16 cellular contexts compared by ENCODE assay signal in the genomic region with DNA sequence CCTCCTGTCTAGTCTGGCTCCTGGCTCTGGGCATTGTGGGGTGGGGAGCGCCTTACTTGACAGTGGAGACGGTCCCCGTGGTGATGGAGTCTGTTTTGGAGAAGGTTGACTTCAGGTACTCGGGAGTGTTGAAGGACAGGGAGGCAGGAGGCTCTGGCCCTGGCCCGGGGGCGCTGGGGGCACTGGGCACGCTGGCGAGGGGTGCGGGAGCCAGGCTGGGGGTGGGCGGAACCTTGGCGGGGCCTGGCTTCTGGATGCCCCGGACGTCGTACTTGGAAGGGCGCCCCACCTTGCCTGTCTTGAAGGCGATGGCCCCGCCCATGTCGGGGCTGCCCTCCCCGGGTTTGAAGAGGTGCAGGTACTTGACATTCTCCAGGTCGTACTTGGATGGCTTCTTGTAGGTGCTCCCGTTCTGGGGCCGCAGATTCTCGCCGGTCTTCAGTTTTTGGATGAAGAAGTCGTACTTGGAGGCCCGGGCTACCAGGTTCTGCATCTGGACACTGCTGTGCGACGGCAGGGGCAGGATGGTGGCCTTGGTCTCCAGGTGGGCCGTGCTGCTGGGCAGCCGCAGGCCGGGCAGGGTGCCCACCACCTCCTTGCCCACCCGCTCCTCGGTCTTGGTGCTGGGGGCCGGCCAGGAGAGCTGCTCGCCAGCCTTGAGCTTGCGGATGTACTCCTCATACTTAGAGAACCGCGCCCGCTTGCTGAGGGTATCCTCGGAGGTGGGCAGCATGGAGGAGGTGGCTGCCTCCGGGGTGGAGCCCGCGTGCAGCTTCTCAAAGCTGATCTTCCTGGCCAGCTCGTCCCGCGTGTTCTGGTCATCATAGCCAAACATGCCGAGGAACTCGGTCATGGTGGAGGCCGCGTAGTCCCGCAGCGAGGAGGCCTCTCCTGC.
DNase-seq lines count a peak whose midpoint lies in the region; ATAC-seq and TF ChIP-seq lines count a peak whose summit lies in the region.
"Had no signal": no experiment of that assay in that cellular context is flagged by ENCODE, and none has a peak within 500 bp of the region (broad histone marks: within the 10 kb centered on the region; RNA-seq: fewer than 3 reads in every experiment).

No MANE protein-coding gene starts in this region.

- H3K36me3 ChIP-seq in HEK293 (ENCODE audit: control insufficient read depth in 2 of 2, insufficient read depth in 1 of 2, low read length in 2 of 2) (peaks cover 0 to 33% of the 10 kb centered on the region in 2 experiments; a peak in 1 of 3 replicates), left lung (peaks cover 0 to 65% of the 10 kb centered on the region in 2 donors), muscle layer of colon (ENCODE audit: insufficient read depth, low read length) (peaks cover 11% of the 10 kb centered on the region), stomach smooth muscle (ENCODE audit: control insufficient read depth in 2 of 2, insufficient read depth in 2 of 2, low read length in 2 of 2) (peaks cover 6 to 10% of the 10 kb centered on the region in 2 donors)

- H3K9ac ChIP-seq in muscle layer of colon (ENCODE audit: low read length) (no peak overlapping the region), stomach smooth muscle (ENCODE audit: low read length in 2 of 2) (no peak overlapping the region)
- H3K9ac ChIP-seq: BLaER1 had no signal

- POLR2A ChIA-PET in HEK293 (lab: Yijun Ruan, JAX) = no interaction called here

- TF ChIP-seq CTCF in HEK293 (tag by site-specific recombination; IDR thresholded peaks at IDR 0.05) = no peak
- TF ChIP-seq CTCF in left lung (IDR thresholded peaks at IDR 0.05) = no peak

- H3K4me3 ChIP-seq in HEK293 (ENCODE audit: low read depth, low read length) (no peak overlapping the region), left lung (no peak overlapping the region), muscle layer of colon (ENCODE audit: low read depth in 1 of 2, low read length in 2 of 2) (no peak overlapping the region), stomach smooth muscle (ENCODE audit: low read length in 2 of 2) (no peak overlapping the region)
- H3K4me3 ChIP-seq: BLaER1 had no signal

- H3K27me3 ChIP-seq in left lung (no peaks in the 10 kb centered on the region), muscle layer of colon (ENCODE audit: control insufficient read depth in 1 of 2, insufficient read depth in 2 of 2, low read length in 2 of 2) (no peaks in the 10 kb centered on the region), stomach smooth muscle (ENCODE audit: control insufficient read depth in 1 of 2, insufficient read depth in 2 of 2, low read length in 2 of 2) (no peaks in the 10 kb centered on the region)
- H3K27me3 ChIP-seq: BLaER1 had no signal

- intact Hi-C loops in left lung (cut with DNase I) = no loop called here

- CTCF ChIA-PET in HEK293 (lab: Yijun Ruan, JAX) = no interaction called here

- no peak overlapping the region for H3K27ac ChIP-seq in HEK293 (ENCODE audit: extremely low read depth, low read depth, low read length)
- H3K27ac ChIP-seq in left lung = no peak overlapping the region
- peak overlapping the region; percentile 90 for H3K27ac ChIP-seq in muscle layer of colon (ENCODE audit: low read depth, low read length)
- peak overlapping the region; percentile 92 for H3K27ac ChIP-seq in stomach smooth muscle (ENCODE audit: low read length)
- H3K27ac ChIP-seq: BLaER1 had no signal

- ATAC-seq in left lung (peak; percentile 71), GM18868 (IDR thresholded peaks at IDR 0.05; ENCODE audit: unreplicated experiment) (no peak)

- peak in 1 of 2 donors; percentile 57 for DNase-seq in left lung
- DNase-seq in activated effector memory CD4-positive, alpha-beta T cell treated with anti-CD3 and anti-CD28 coated beads, Interleukin-2, amount 50 U/mL, for 16 hours = no peak
- no peak for DNase-seq in dermis blood vessel endothelial cell
- no peak for DNase-seq in activated CD8-positive, alpha-beta memory T cell treated with anti-CD3 and anti-CD28 coated beads, Interleukin-2, amount 50 U/mL, for 48 hours
- DNase-seq: 8988T; AML-193; Caco-2; CD8-positive, alpha-beta memory T cell; DND-41; GDM1; HCEC 1CT had no signal

- H3K4me1 ChIP-seq in HEK293 (ENCODE audit: control insufficient read depth, insufficient read depth, low read length) (no peaks in the 10 kb centered on the region), left lung (peaks cover 10 to 25% of the 10 kb centered on the region in 2 donors), muscle layer of colon (ENCODE audit: insufficient read depth, low read length) (peaks cover 68% of the 10 kb centered on the region), stomach smooth muscle (ENCODE audit: control insufficient read depth, insufficient read depth, low read length) (peaks cover 83% of the 10 kb centered on the region)
- H3K4me1 ChIP-seq: Caco-2 had no signal

- H3K9me3 ChIP-seq in HEK293 (ENCODE audit: control insufficient read depth, insufficient read depth, low read depth, low read length) (no peaks in the 10 kb centered on the region), left lung (no peaks in the 10 kb centered on the region), muscle layer of colon (ENCODE audit: low read length) (no peaks in the 10 kb centered on the region), stomach smooth muscle (ENCODE audit: control insufficient read depth in 2 of 2, low read length in 2 of 2) (no peaks in the 10 kb centered on the region)
- H3K9me3 ChIP-seq: BLaER1, Caco-2 had no signal

TF ChIP-seq in HEK293, 187 proteins besides CTCF, POLR2A, EP300 and RAD21:
- peak; percentile 11; the same call in 1 of the 2 replicates for TF ChIP-seq GLIS2 (tag by site-specific recombination; IDR thresholded peaks at IDR 0.05)
- TF ChIP-seq ZNF132 (tag by site-specific recombination; IDR thresholded peaks at IDR 0.05; ENCODE audit: borderline replicate concordance) = no peak
- no peak for TF ChIP-seq ZNF214 (tag by site-specific recombination; IDR thresholded peaks at IDR 0.05; ENCODE audit: borderline replicate concordance)
- TF ChIP-seq ZSCAN23 (tag by site-specific recombination; IDR thresholded peaks at IDR 0.05) = no peak
- TF ChIP-seq GFI1B (tag by site-specific recombination; IDR thresholded peaks at IDR 0.05) = no peak
- TF ChIP-seq, protein P1, sequence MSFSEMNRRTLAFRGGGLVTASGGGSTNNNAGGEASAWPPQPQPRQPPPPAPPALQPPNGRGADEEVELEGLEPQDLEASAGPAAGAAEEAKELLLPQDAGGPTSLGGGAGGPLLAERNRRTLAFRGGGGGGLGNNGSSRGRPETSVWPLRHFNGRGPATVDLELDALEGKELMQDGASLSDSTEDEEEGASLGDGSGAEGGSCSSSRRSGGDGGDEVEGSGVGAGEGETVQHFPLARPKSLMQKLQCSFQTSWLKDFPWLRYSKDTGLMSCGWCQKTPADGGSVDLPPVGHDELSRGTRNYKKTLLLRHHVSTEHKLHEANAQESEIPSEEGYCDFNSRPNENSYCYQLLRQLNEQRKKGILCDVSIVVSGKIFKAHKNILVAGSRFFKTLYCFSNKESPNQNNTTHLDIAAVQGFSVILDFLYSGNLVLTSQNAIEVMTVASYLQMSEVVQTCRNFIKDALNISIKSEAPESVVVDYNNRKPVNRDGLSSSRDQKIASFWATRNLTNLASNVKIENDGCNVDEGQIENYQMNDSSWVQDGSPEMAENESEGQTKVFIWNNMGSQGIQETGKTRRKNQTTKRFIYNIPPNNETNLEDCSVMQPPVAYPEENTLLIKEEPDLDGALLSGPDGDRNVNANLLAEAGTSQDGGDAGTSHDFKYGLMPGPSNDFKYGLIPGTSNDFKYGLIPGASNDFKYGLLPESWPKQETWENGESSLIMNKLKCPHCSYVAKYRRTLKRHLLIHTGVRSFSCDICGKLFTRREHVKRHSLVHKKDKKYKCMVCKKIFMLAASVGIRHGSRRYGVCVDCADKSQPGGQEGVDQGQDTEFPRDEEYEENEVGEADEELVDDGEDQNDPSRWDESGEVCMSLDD (tag by site-specific recombination; IDR thresholded peaks at IDR 0.05) = no peak
TF ChIP-seq in HEK293: peak in this region for 1.

Comparison
In these comparisons a context has a peak if more than half of its experiments do, and no peak if none do; other contexts are left out.
1. H3K27ac ChIP-seq: peak in muscle layer of colon (single experiment) and stomach smooth muscle (single experiment); none in HEK293 (single experiment) and left lung (0 of 2).